In the genomic region with DNA sequence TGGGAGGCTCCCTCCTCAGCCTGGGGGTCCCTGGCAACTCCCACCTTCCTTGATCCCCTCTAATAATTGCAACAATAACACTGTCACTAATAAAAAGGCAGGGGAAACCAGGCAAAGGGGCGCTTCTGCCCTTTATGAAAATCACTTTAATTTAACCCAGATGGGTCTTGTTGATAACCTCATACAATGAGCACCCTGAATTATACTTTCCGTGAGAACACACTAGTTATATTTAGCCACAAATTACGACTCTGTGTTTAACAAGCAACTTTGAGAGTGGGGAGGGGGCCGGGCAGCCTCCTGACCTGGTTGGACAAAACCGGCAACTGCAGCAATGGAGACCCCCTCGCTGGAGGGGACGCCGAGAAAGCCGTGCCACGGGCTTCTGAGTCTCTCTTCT, we compare ENCODE assay signal across 15 cellular contexts. TPM values are rescaled to one million over a fixed set of nuclear protein-coding genes. Genes with fewer than 3 reads are reported as not detected.
A peak's percentile ranks its signal among the peaks of the same experiment; 100 is the strongest.
DNase-seq lines count a peak whose midpoint lies in the region; ATAC-seq, FAIRE-seq and TF ChIP-seq lines count a peak whose summit lies in the region.
"Had no signal": no experiment of that assay in that cellular context is flagged by ENCODE, and none has a peak within 500 bp of the region (broad histone marks: within the 10 kb centered on the region; RNA-seq: fewer than 3 reads in every experiment).

No MANE protein-coding gene starts in this region.

- TF ChIP-seq CTCF in GM23338 (conservative IDR thresholded peaks at IDR 0.05; ENCODE audit: low read depth in 2 of 2), result no peak
- TF ChIP-seq CTCF in ascending aorta (IDR thresholded peaks at IDR 0.05), result no peak
- no peak for TF ChIP-seq CTCF in liver (IDR thresholded peaks at IDR 0.05; ENCODE audit: low read depth, low read length, missing input control)
- no peak for TF ChIP-seq CTCF in coronary artery (IDR thresholded peaks at IDR 0.05)
- no peak for TF ChIP-seq CTCF in GM10266 (IDR thresholded peaks at IDR 0.05; ENCODE audit: control insufficient read depth, insufficient read depth, low read depth, missing control alignments)

- FAIRE-seq in H54 (lab: Jason Lieb, UNC), result no peak
- FAIRE-seq: G401.6 had no signal

- H3F3A ChIP-seq in GM23338 (replicated peaks; ENCODE audit: low read depth), result 0 out of 2 replicates have a peak, but pooled peaks cover 11% of the 10 kb centered on the region

- H3K27me3 ChIP-seq in GM23338 (ENCODE audit: insufficient read depth), result peaks cover 93% of the 10 kb centered on the region
- no peaks in the 10 kb centered on the region for H3K27me3 ChIP-seq in ascending aorta
- no peaks in the 10 kb centered on the region for H3K27me3 ChIP-seq in liver (ENCODE audit: control insufficient read depth in 4 of 4, insufficient read depth in 4 of 4, low read length in 3 of 4)

- TF ChIP-seq POLR2A in H54 (IDR thresholded peaks at IDR 0.05; ENCODE audit: low read depth, low read length), result no peak

- no peak overlapping the region for H2AFZ ChIP-seq in GM23338
- H2AFZ ChIP-seq: PC-9 had no signal

- no peak for TF ChIP-seq RAD21 in liver (IDR thresholded peaks at IDR 0.05)

- H3K9me2 ChIP-seq in GM23338 (ENCODE audit: insufficient read depth), result no peaks in the 10 kb centered on the region

- intact Hi-C loops in ascending aorta (cut with DNase I), result no loop called here

- no peak overlapping the region; the same call in 2 of the 3 replicates for H3K4me3 Mint-ChIP-seq in GM23338
- H3K4me3 Mint-ChIP-seq in stimulated activated effector memory CD8-positive, alpha-beta T cell treated with anti-CD3 and anti-CD28 coated beads, Interleukin-12 subunit alpha, Interleukin-12 subunit beta, amount 100 ng/mL, for 72 hours, result no peak overlapping the region
- H3K4me3 Mint-ChIP-seq in stimulated activated memory B cell treated with anti-CD40 and anti-IgM and Interleukin-4, amounts not matched to agents 10 μg/mL and 1 μg/mL and 100 μg/mL, for 72 hours, result no peak overlapping the region
- H3K4me3 Mint-ChIP-seq: memory B cell had no signal

- peak overlapping the region; percentile 66; the same call in 1 of the 2 replicates for H3K4me2 ChIP-seq in GM23338
- H3K4me2 ChIP-seq: PC-9 had no signal

- H3K36me3 Mint-ChIP-seq in GM23338 (ENCODE audit: low read depth), result no peaks in the 10 kb centered on the region; the same call in 2 of the 3 replicates
- peaks cover 6% of the 10 kb centered on the region for H3K36me3 Mint-ChIP-seq in stimulated activated effector memory CD8-positive, alpha-beta T cell treated with anti-CD3 and anti-CD28 coated beads, Interleukin-12 subunit alpha, Interleukin-12 subunit beta, amount 100 ng/mL, for 72 hours
- no peaks in the 10 kb centered on the region for H3K36me3 Mint-ChIP-seq in stimulated activated memory B cell treated with anti-CD40 and anti-IgM and Interleukin-4, amounts not matched to agents 10 μg/mL and 1 μg/mL and 100 μg/mL, for 72 hours
- H3K36me3 Mint-ChIP-seq: memory B cell had no signal

- DNase-seq in GM23338 (ENCODE audit: low spot score), result peak; percentile 13
- DNase-seq in ascending aorta (ENCODE audit: low spot score in 2 of 2), result no peak
- DNase-seq in stimulated activated effector memory CD8-positive, alpha-beta T cell treated with anti-CD3 and anti-CD28 coated beads, Interleukin-12 subunit alpha, Interleukin-12 subunit beta, amount 100 ng/mL, for 72 hours (ENCODE audit: low spot score in 2 of 2), result no peak
- no peak for DNase-seq in coronary artery (ENCODE audit: low spot score)
- no peak for DNase-seq in GM10266 (ENCODE audit: extremely low spot score)
- no peak for DNase-seq in H54 (ENCODE audit: insufficient read length, low spot score)
- DNase-seq: activated CD8-positive, alpha-beta memory T cell treated with anti-CD3 and anti-CD28 coated beads for 24 hours; activated naive CD4-positive, alpha-beta T cell; PC-9; T-helper 9 cell had no signal

- H3K27ac ChIP-seq in GM23338 (ENCODE audit: low read depth) (no peak overlapping the region), ascending aorta (peak overlapping the region; percentile 93 to 97), liver (ENCODE audit: low read depth in 1 of 2, low read length in 2 of 2) (peak overlapping the region; percentile 34 to 93), coronary artery (peak overlapping the region in 1 of 2 donors; percentile 98)
- H3K27ac ChIP-seq: C4-2B, PC-9 had no signal

- H3K9me3 Mint-ChIP-seq in GM23338, result no peaks in the 10 kb centered on the region; the same call in 1 of the 3 replicates
- H3K9me3 Mint-ChIP-seq in stimulated activated effector memory CD8-positive, alpha-beta T cell treated with anti-CD3 and anti-CD28 coated beads, Interleukin-12 subunit alpha, Interleukin-12 subunit beta, amount 100 ng/mL, for 72 hours, result no peaks in the 10 kb centered on the region
- no peaks in the 10 kb centered on the region for H3K9me3 Mint-ChIP-seq in stimulated activated memory B cell treated with anti-CD40 and anti-IgM and Interleukin-4, amounts not matched to agents 10 μg/mL and 1 μg/mL and 100 μg/mL, for 72 hours
- H3K9me3 Mint-ChIP-seq: memory B cell had no signal

- peaks cover 88% of the 10 kb centered on the region for H3K27me3 Mint-ChIP-seq in GM23338 (ENCODE audit: insufficient read depth, low read depth, poor library complexity)
- peaks cover 87% of the 10 kb centered on the region for H3K27me3 Mint-ChIP-seq in stimulated activated memory B cell treated with anti-CD40 and anti-IgM and Interleukin-4, amounts not matched to agents 10 μg/mL and 1 μg/mL and 100 μg/mL, for 72 hours

- H4K20me1 ChIP-seq in GM23338 (replicated peaks; ENCODE audit: insufficient read depth), result peaks cover 10% of the 10 kb centered on the region

- no peaks in the 10 kb centered on the region for H3K79me2 ChIP-seq in GM23338 (replicated peaks; ENCODE audit: insufficient read depth)

- 88% methylated on average over 10 of the region's 10 CpGs for WGBS in liver

- H3K4me1 ChIP-seq in GM23338 (ENCODE audit: insufficient read depth) (peaks cover 57% of the 10 kb centered on the region), ascending aorta (peaks cover 17 to 40% of the 10 kb centered on the region in 2 donors), liver (ENCODE audit: control insufficient read depth in 4 of 4, insufficient read depth in 4 of 4, low read length in 3 of 4) (peaks cover 28 to 64% (median 39%) of the 10 kb centered on the region in 4 donors)

- H3K4me1 Mint-ChIP-seq in GM23338, result peaks cover 32% of the 10 kb centered on the region
- peaks cover 6% of the 10 kb centered on the region for H3K4me1 Mint-ChIP-seq in stimulated activated effector memory CD8-positive, alpha-beta T cell treated with anti-CD3 and anti-CD28 coated beads, Interleukin-12 subunit alpha, Interleukin-12 subunit beta, amount 100 ng/mL, for 72 hours
- H3K4me1 Mint-ChIP-seq in stimulated activated memory B cell treated with anti-CD40 and anti-IgM and Interleukin-4, amounts not matched to agents 10 μg/mL and 1 μg/mL and 100 μg/mL, for 72 hours, result peaks cover 12% of the 10 kb centered on the region
- H3K4me1 Mint-ChIP-seq: memory B cell had no signal

- H3K27ac Mint-ChIP-seq in GM23338, result no peak overlapping the region
- H3K27ac Mint-ChIP-seq in stimulated activated effector memory CD8-positive, alpha-beta T cell treated with anti-CD3 and anti-CD28 coated beads, Interleukin-12 subunit alpha, Interleukin-12 subunit beta, amount 100 ng/mL, for 72 hours, result peak overlapping the region; percentile 20
- no peak overlapping the region for H3K27ac Mint-ChIP-seq in stimulated activated memory B cell treated with anti-CD40 and anti-IgM and Interleukin-4, amounts not matched to agents 10 μg/mL and 1 μg/mL and 100 μg/mL, for 72 hours
- H3K27ac Mint-ChIP-seq: memory B cell had no signal

- ATAC-seq in GM23338, result no peak
- no peak for ATAC-seq in stimulated activated effector memory CD8-positive, alpha-beta T cell treated with anti-CD3 and anti-CD28 coated beads, Interleukin-12 subunit alpha, Interleukin-12 subunit beta, amount 100 ng/mL, for 72 hours
- no peak for ATAC-seq in stimulated activated memory B cell treated with anti-CD40 and anti-IgM and Interleukin-4, amounts not matched to agents 10 μg/mL and 1 μg/mL and 100 μg/mL, for 72 hours

- H3K4me3 ChIP-seq in GM23338 (peak overlapping the region; percentile 30; the same call in 1 of the 2 replicates), ascending aorta (no peak overlapping the region), liver (ENCODE audit: low read depth in 1 of 3, low read length in 3 of 3) (no peak overlapping the region), coronary artery (no peak overlapping the region)
- H3K4me3 ChIP-seq: PC-9 had no signal

- no peaks in the 10 kb centered on the region for H3K36me3 ChIP-seq in GM23338 (ENCODE audit: insufficient read depth)
- no peaks in the 10 kb centered on the region for H3K36me3 ChIP-seq in ascending aorta
- H3K36me3 ChIP-seq in liver (ENCODE audit: control insufficient read depth in 4 of 4, insufficient read depth in 3 of 4, low read depth in 1 of 4, low read length in 3 of 4), result no peaks in the 10 kb centered on the region

- no peak overlapping the region for H3K9ac ChIP-seq in liver (ENCODE audit: low read depth in 1 of 2, low read length in 2 of 2)

- H3K9me3 ChIP-seq in ascending aorta (no peaks in the 10 kb centered on the region), liver (ENCODE audit: control insufficient read depth in 4 of 4, low read length in 3 of 4) (no peaks in the 10 kb centered on the region)

TF ChIP-seq in liver, 16 proteins besides CTCF, POLR2A, EP300 and RAD21 (continues in another document):
- TF ChIP-seq GABPA (IDR thresholded peaks at IDR 0.05 in 1 of 2, conservative IDR thresholded peaks at IDR 0.05 in 1 of 2) (no peak), HNF4A (conservative IDR thresholded peaks at IDR 0.05) (no peak), SP1 (IDR thresholded peaks at IDR 0.05) (no peak), ATF3 (IDR thresholded peaks at IDR 0.05) (no peak)

RNA-seq across cellular contexts. Expression of gene BAHCC1, which starts 5.7 kb away (rescaled TPM):
- total RNA-seq in GM23338 (2014; rRNA removed; shearing (Covaris generic)), result 1.1 and 1.8 TPM in 2 replicates
- polyA plus RNA-seq in GM23338 (2016; fragmentation: Nextera tagmentation; extraction: Ambion mirVana), result 0.17 and 0.24 TPM in 2 replicates
- total RNA-seq in ascending aorta, result 29.1 TPM
- 1 to 10 TPM; 3.2 to 3.9 TPM for total RNA-seq in liver
- 1 to 10 TPM in 1 of 2 donors, under 1 TPM in 1; 0.76 to 1.9 TPM for polyA plus RNA-seq in liver
